19 cellular contexts compared by ENCODE assay signal in genomic region chr2:203042178-203042577, GRCh38.
"Had no signal": no experiment of that assay in that cellular context is flagged by ENCODE, and none has a peak within 500 bp of the region (broad histone marks: within the 10 kb centered on the region; RNA-seq: fewer than 3 reads in every experiment).

No MANE protein-coding gene starts in this region.

- H3K4me2 ChIP-seq: SK-N-SH had no signal

- H3K27me3 ChIP-seq: MG63 had no signal

- DNase-seq: IMR-90, Karpas-422, KG1, MG63, NCI-H1092 treated with DMSO at 0.1 percent for 48 hours, NCI-H1436, NCI-H187, NCI-H2029, NCI-H2081 treated with DMSO at 0.1 percent for 48 hours, NCI-H2171, NCI-H226, NCI-H446, NCI-H510A, NCI-H524 treated with DMSO at 0.1 percent for 48 hours, NCI-H69, NCI-H774, SHP77, SK-N-SH had no signal

- H3K27ac ChIP-seq: RWPE1 had no signal

- H3K9ac ChIP-seq: SK-N-SH had no signal

- H3K4me3 ChIP-seq: MG63 had no signal

- H3K9me2 ChIP-seq: SK-N-SH had no signal

- H3K9me3 ChIP-seq: MG63, SK-N-SH had no signal
